ENCODE assay signal across 28 cellular contexts in genomic region chr11:71125150-71125549, GRCh38.
"Had no signal": no experiment of that assay in that cellular context is flagged by ENCODE, and none has a peak within 500 bp of the region (broad histone marks: within the 10 kb centered on the region; RNA-seq: fewer than 3 reads in every experiment).

No MANE protein-coding gene starts in this region.

- H3K9me3 Mint-ChIP-seq: stimulated activated effector memory CD8-positive, alpha-beta T cell treated with anti-CD3 and anti-CD28 coated beads, Interleukin-12 subunit alpha, Interleukin-12 subunit beta, amount 100 ng/mL, for 72 hours had no signal

- H3K4me3 ChIP-seq: stomach, suprapubic skin, testis, thoracic aorta, thyroid gland, tibial artery, tibial nerve, transverse colon, upper lobe of left lung, upper lobe of right lung, uterus, vagina had no signal

- H3K36me3 Mint-ChIP-seq: stimulated activated effector memory CD8-positive, alpha-beta T cell treated with anti-CD3 and anti-CD28 coated beads, Interleukin-12 subunit alpha, Interleukin-12 subunit beta, amount 100 ng/mL, for 72 hours; stimulated activated naive B cell treated with anti-CD40 and anti-IgM and Interleukin-4, amounts not matched to agents 10 μg/mL and 1 μg/mL and 100 μg/mL, for 72 hours had no signal

- FAIRE-seq: urothelium cell line had no signal

- H3K4me3 Mint-ChIP-seq: stimulated activated effector memory CD8-positive, alpha-beta T cell treated with anti-CD3 and anti-CD28 coated beads, Interleukin-12 subunit alpha, Interleukin-12 subunit beta, amount 100 ng/mL, for 72 hours; stimulated activated naive B cell treated with anti-CD40 and anti-IgM and Interleukin-4, amounts not matched to agents 10 μg/mL and 1 μg/mL and 100 μg/mL, for 72 hours; stimulated activated naive CD8-positive, alpha-beta T cell treated with anti-CD3 and anti-CD28 coated beads, Interleukin-15, amount 100 ng/mL, for 72 hours; stimulated activated naive CD8-positive, alpha-beta T cell treated with anti-CD3 and anti-CD28 coated beads, Interleukin-15, Interleukin-2, amounts not matched to agents 100 ng/mL and 50 ng/mL, for 24 hours; type B pancreatic cell had no signal

- H3K4me1 Mint-ChIP-seq: stimulated activated effector memory CD8-positive, alpha-beta T cell treated with anti-CD3 and anti-CD28 coated beads, Interleukin-12 subunit alpha, Interleukin-12 subunit beta, amount 100 ng/mL, for 72 hours; stimulated activated naive B cell treated with anti-CD40 and anti-IgM and Interleukin-4, amounts not matched to agents 10 μg/mL and 1 μg/mL and 100 μg/mL, for 72 hours; stimulated activated naive CD8-positive, alpha-beta T cell treated with anti-CD3 and anti-CD28 coated beads, Interleukin-15, amount 100 ng/mL, for 72 hours had no signal

- H3K27ac ChIP-seq: stomach, suprapubic skin, testis, thoracic aorta, tibial artery, tibial nerve, transverse colon, upper lobe of left lung, upper lobe of right lung, uterus, vagina had no signal

- H3K27ac Mint-ChIP-seq: stimulated activated effector memory CD8-positive, alpha-beta T cell treated with anti-CD3 and anti-CD28 coated beads, Interleukin-12 subunit alpha, Interleukin-12 subunit beta, amount 100 ng/mL, for 72 hours; stimulated activated naive B cell treated with anti-CD40 and anti-IgM and Interleukin-4, amounts not matched to agents 10 μg/mL and 1 μg/mL and 100 μg/mL, for 72 hours; stimulated activated naive CD8-positive, alpha-beta T cell treated with anti-CD3 and anti-CD28 coated beads, Interleukin-15, amount 100 ng/mL, for 72 hours; stimulated activated naive CD8-positive, alpha-beta T cell treated with anti-CD3 and anti-CD28 coated beads, Interleukin-15, Interleukin-2, amounts not matched to agents 100 ng/mL and 50 ng/mL, for 24 hours; type B pancreatic cell had no signal

- H3K27me3 Mint-ChIP-seq: type B pancreatic cell had no signal

- DNase-seq: stimulated activated CD4-positive, alpha-beta T cell treated with anti-CD3 and anti-CD28 coated beads, Interleukin-2, amount 100 ng/mL, for 48 hours; stimulated activated CD4-positive, alpha-beta T cell treated with anti-CD3 and anti-CD28 coated beads, Interleukin-4, amount 100 ng/mL, for 1 hour; stimulated activated CD4-positive, alpha-beta T cell treated with anti-CD3 and anti-CD28 coated beads, Interleukin-4, amount 100 ng/mL, for 24 hours; stimulated activated CD4-positive, alpha-beta T cell treated with anti-CD3 and anti-CD28 coated beads, Interleukin-4, amount 100 ng/mL, for 4 hours; stimulated activated CD8-positive, alpha-beta memory T cell treated with anti-CD3 and anti-CD28 coated beads, Interleukin-4, amount 100 ng/mL, for 48 hours; stimulated activated naive B cell treated with anti-CD40 and anti-IgM and Interleukin-4, amounts not matched to agents 10 μg/mL and 1 μg/mL and 100 μg/mL, for 72 hours; stimulated activated naive CD4-positive, alpha-beta T cell; stimulated activated naive CD4-positive, alpha-beta T cell treated with Interleukin-2 at 50 U/mL for 16 hours; stimulated activated naive CD8-positive, alpha-beta T cell treated with anti-CD3 and anti-CD28 coated beads, Interleukin-15, amount 100 ng/mL, for 72 hours; stimulated activated naive CD8-positive, alpha-beta T cell treated with anti-CD3 and anti-CD28 coated beads, Interleukin-15, Interleukin-2, amounts not matched to agents 100 U/mL and 50 U/mL, for 24 hours; stomach; substantia nigra; testis; thyroid gland; tibial artery; transverse colon; trophoblast cell; upper lobe of left lung; upper lobe of right lung; uterus had no signal

- H3K27me3 ChIP-seq: stomach, suprapubic skin, testis, thyroid gland, tibial nerve, transverse colon, upper lobe of left lung, upper lobe of right lung, uterus, vagina had no signal

- H3K36me3 ChIP-seq: suprapubic skin, thoracic aorta, thyroid gland, tibial artery, tibial nerve, transverse colon, upper lobe of left lung, upper lobe of right lung, uterus, vagina had no signal

- H3K4me1 ChIP-seq: suprapubic skin, testis, tibial artery, transverse colon, upper lobe of right lung, uterus, vagina had no signal

- ATAC-seq: stimulated activated effector memory CD8-positive, alpha-beta T cell treated with anti-CD3 and anti-CD28 coated beads, Interleukin-12 subunit alpha, Interleukin-12 subunit beta, amount 100 ng/mL, for 72 hours; stimulated activated naive B cell treated with anti-CD40 and anti-IgM and Interleukin-4, amounts not matched to agents 10 μg/mL and 1 μg/mL and 100 μg/mL, for 72 hours; stimulated activated naive CD8-positive, alpha-beta T cell treated with anti-CD3 and anti-CD28 coated beads, Interleukin-15, amount 100 ng/mL, for 72 hours; stimulated activated naive CD8-positive, alpha-beta T cell treated with anti-CD3 and anti-CD28 coated beads, Interleukin-15, Interleukin-2, amounts not matched to agents 100 U/mL and 50 U/mL, for 24 hours; upper lobe of right lung had no signal

- H3K9me3 ChIP-seq: stomach, suprapubic skin, testis, thoracic aorta, thyroid gland, tibial artery, transverse colon, upper lobe of left lung, upper lobe of right lung, uterus, vagina had no signal
